In the genomic region with DNA sequence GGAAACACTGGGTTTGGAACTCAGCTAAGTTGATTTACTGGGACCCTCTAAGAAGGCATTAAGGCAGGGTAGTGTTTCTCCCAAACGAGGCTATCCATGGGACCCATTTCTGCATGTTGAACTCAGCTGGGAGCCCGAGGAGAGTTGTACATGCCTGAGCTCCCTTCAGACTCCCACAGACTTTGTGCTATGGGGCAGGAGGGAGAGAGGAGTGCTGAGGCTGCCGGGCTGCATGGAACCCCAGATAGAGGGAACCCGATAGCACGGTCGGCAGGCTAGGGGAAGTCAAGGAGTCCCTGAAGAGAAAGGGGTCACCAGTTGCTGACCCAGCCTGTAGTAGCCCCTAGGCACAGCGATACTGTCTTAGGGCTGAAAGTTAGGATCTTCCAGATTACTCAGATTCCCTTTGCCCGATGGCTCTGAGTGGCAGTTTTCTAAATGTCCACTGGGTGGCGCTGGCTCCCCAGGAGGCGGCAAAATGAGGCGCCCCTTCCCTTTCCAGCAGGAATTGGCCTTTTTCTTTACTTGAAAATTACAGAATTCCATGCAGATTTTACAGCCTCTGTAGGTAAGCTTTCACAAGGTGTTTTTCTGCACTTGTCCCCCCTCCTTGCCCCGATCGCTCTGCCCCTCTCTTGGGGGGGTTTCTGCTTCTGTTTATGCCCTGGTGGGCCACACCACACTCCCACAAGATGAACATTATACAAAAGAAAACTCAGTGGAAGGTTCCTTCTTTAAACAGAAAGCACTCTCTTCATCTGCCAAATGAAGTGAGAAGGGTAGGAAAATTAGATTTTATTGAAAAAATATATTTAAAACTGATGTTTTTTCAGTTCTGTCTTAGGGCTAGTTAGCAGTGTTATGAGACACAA, we compare ENCODE assay signal across 8 cellular contexts. TPM values are rescaled to one million over a fixed set of nuclear protein-coding genes. Genes with fewer than 3 reads are reported as not detected.
A peak's percentile ranks its signal among the peaks of the same experiment; 100 is the strongest.
DNase-seq lines count a peak whose midpoint lies in the region; ATAC-seq and TF ChIP-seq lines count a peak whose summit lies in the region.

No MANE protein-coding gene starts in this region.

- peaks cover 3% of the 10 kb centered on the region for H3K4me1 Mint-ChIP-seq in glutamatergic neuron (ENCODE audit: low read depth, unreplicated experiment)

- H4K91ac ChIP-seq in trophoblast cell (ENCODE audit: low read depth, low read length), result no peak overlapping the region

- no peak overlapping the region for H3K4me2 ChIP-seq in trophoblast cell (ENCODE audit: low read length)

- H3K4me1 ChIP-seq in trophoblast cell (ENCODE audit: control insufficient read depth in 1 of 2, insufficient read depth in 2 of 2, low read length in 2 of 2), result peaks cover 3 to 4% of the 10 kb centered on the region in 2 experiments
- no peaks in the 10 kb centered on the region for H3K4me1 ChIP-seq in uterus

- in situ Hi-C loops in Caki2 (cut with HindIII; ENCODE audit: low pct_unique_long_range_greater_than_20kb, low sequenced_read_pairs) (no loop called here), SK-MEL-5 (cut with HindIII; ENCODE audit: low pct_unique_long_range_greater_than_20kb, low sequenced_read_pairs) (no loop called here)

- DNase-seq in Caki2 (ENCODE audit: low read depth) (peak; percentile 45), HT1080 (ENCODE audit: low read depth) (peak; percentile 67), SK-MEL-5 (ENCODE audit: low read depth, low spot score) (peak; percentile 68), glutamatergic neuron (peak; percentile 85), trophoblast cell (peak; percentile 57 to 88), uterus (peak; percentile 43 to 52)
- DNase-seq in activated naive CD4-positive, alpha-beta T cell treated with anti-CD3 and anti-CD28 coated beads, Interleukin-2, amount 50 U/mL, for 16 hours, result peak; percentile 61

- H4K8ac ChIP-seq in trophoblast cell (ENCODE audit: low read depth, low read length), result no peak overlapping the region

- TF ChIP-seq CTCF in glutamatergic neuron (IDR thresholded peaks at IDR 0.05; ENCODE audit: partially characterized antibody, unreplicated experiment) (peak; percentile 93), uterus (IDR thresholded peaks at IDR 0.05) (peak; percentile 61 to 80 (median 66))

- no peak overlapping the region for H3K14ac ChIP-seq in trophoblast cell (ENCODE audit: low read length)

- H2AFZ ChIP-seq in trophoblast cell (ENCODE audit: insufficient read depth, low read length, poor library complexity), result no peak overlapping the region

- no peaks in the 10 kb centered on the region for H3K36me3 Mint-ChIP-seq in glutamatergic neuron (ENCODE audit: unreplicated experiment)

- no peak for TF ChIP-seq POLR2A in uterus (IDR thresholded peaks at IDR 0.05)

- no peaks in the 10 kb centered on the region for H3K9me3 Mint-ChIP-seq in glutamatergic neuron (ENCODE audit: unreplicated experiment)

- no peak overlapping the region for H2BK120ac ChIP-seq in trophoblast cell (ENCODE audit: insufficient read depth, low read length, poor library complexity)

- H3K79me2 ChIP-seq in trophoblast cell (ENCODE audit: control insufficient read depth, insufficient read depth, low read length, poor library complexity), result no peaks in the 10 kb centered on the region

- no peak overlapping the region for H3K4me3 ChIP-seq in trophoblast cell (ENCODE audit: low read depth, low read length)
- no peak overlapping the region for H3K4me3 ChIP-seq in uterus

- H3K23ac ChIP-seq in trophoblast cell (ENCODE audit: low read length), result no peak overlapping the region

- no peak overlapping the region for H4K12ac ChIP-seq in trophoblast cell (ENCODE audit: low read depth, low read length)

- H3K9ac ChIP-seq in trophoblast cell (ENCODE audit: low read length), result no peak overlapping the region

- H3K9me3 ChIP-seq in trophoblast cell (ENCODE audit: insufficient read depth, low read depth, low read length) (peaks cover 2% of the 10 kb centered on the region), uterus (no peaks in the 10 kb centered on the region)

- H3K4me3 Mint-ChIP-seq in glutamatergic neuron (ENCODE audit: unreplicated experiment), result no peak overlapping the region

- H3K79me1 ChIP-seq in trophoblast cell (ENCODE audit: low read length), result peaks cover 1% of the 10 kb centered on the region

- H3K27me3 ChIP-seq in trophoblast cell (ENCODE audit: insufficient read depth, low read length), result no peaks in the 10 kb centered on the region
- no peaks in the 10 kb centered on the region for H3K27me3 ChIP-seq in uterus

- intact Hi-C loops in uterus (cut with DNase I; ENCODE audit: low total_unique reads), result no loop called here

- whole genome bisulfite sequencing in trophoblast cell (ENCODE audit: extremely low coverage, insufficient coverage, insufficient read length), result no CpG with 5 or more reads among the region's 13 CpGs

- no peak overlapping the region for H2BK12ac ChIP-seq in trophoblast cell (ENCODE audit: low read length)

- H3K27ac ChIP-seq in trophoblast cell (ENCODE audit: low read depth, low read length) (no peak overlapping the region), uterus (peak overlapping the region; percentile 30 to 60)

- H3K4ac ChIP-seq in trophoblast cell (ENCODE audit: low read depth, low read length), result no peak overlapping the region

- H3K18ac ChIP-seq in trophoblast cell (ENCODE audit: low read length), result peak overlapping the region; percentile 63

- H2BK5ac ChIP-seq in trophoblast cell (ENCODE audit: low read depth, low read length, poor library complexity), result no peak overlapping the region

- ATAC-seq in GM21423 (IDR thresholded peaks at IDR 0.05; ENCODE audit: unreplicated experiment), result no peak

- no peak overlapping the region for H3K27ac Mint-ChIP-seq in glutamatergic neuron (ENCODE audit: unreplicated experiment)

- H2AK5ac ChIP-seq in trophoblast cell (ENCODE audit: low read length), result no peak overlapping the region

- H3K36me3 ChIP-seq in trophoblast cell (ENCODE audit: control insufficient read depth in 1 of 2, insufficient read depth in 2 of 2, low read length in 2 of 2), result peaks cover 8 to 15% of the 10 kb centered on the region in 2 experiments
- H3K36me3 ChIP-seq in uterus, result no peaks in the 10 kb centered on the region

- no peaks in the 10 kb centered on the region for H3K27me3 Mint-ChIP-seq in glutamatergic neuron (ENCODE audit: unreplicated experiment)

RNA-seq across cellular contexts. Expression of a gene that starts 17.8 kb away (rescaled TPM):
- 60.8 and 98.6 TPM in 2 replicates for total RNA-seq in Caki2 (2014; rRNA removed; shearing (Covaris generic); ENCODE audit: low replicate concordance)
- total RNA-seq in HT1080 (2014; rRNA removed; shearing (Covaris generic)), result 92.2 and 93.3 TPM in 2 replicates
- 59.2 and 68.4 TPM in 2 replicates for polyA plus RNA-seq in HT1080 (2015; cell fraction: cytosol; rRNA removed)
- 45.9 and 50.4 TPM in 2 replicates for polyA plus RNA-seq in HT1080 (2015; cell fraction: nucleus; rRNA removed)
- 146 and 180 TPM in 2 replicates for total RNA-seq in SK-MEL-5 (2014; rRNA removed; shearing (Covaris generic))
- 74.2 and 89.5 TPM in 2 replicates for polyA plus RNA-seq in SK-MEL-5 (2015; cell fraction: cytosol; rRNA removed)
- 23.9 and 25.9 TPM in 2 replicates for polyA plus RNA-seq in SK-MEL-5 (2015; cell fraction: nucleus; rRNA removed)
- total RNA-seq in glutamatergic neuron (ENCODE audit: unreplicated experiment) (22.9 TPM), uterus (100 to 1,000 TPM in 1 of 4 donors, 10 to 100 TPM in 3; 37.5 to 187 (median 54.8) TPM)
- 79.6 and 80.2 TPM in 2 replicates for polyA plus RNA-seq in trophoblast cell (2013)

RNA-seq across cellular contexts. Expression of a gene that starts 44.7 kb away (rescaled TPM):
- 5.7 and 14.6 TPM in 2 replicates for total RNA-seq in Caki2 (2014; rRNA removed; shearing (Covaris generic); ENCODE audit: low replicate concordance)
- 26.8 and 31.0 TPM in 2 replicates for total RNA-seq in HT1080 (2014; rRNA removed; shearing (Covaris generic))
- 25.7 and 25.9 TPM in 2 replicates for polyA plus RNA-seq in HT1080 (2015; cell fraction: cytosol; rRNA removed)
- 16.0 and 23.2 TPM in 2 replicates for polyA plus RNA-seq in HT1080 (2015; cell fraction: nucleus; rRNA removed)
- total RNA-seq in SK-MEL-5 (2014; rRNA removed; shearing (Covaris generic)), result 3.8 and 4.1 TPM in 2 replicates
- polyA plus RNA-seq in SK-MEL-5 (2015; cell fraction: cytosol; rRNA removed), result 11.3 and 20.0 TPM in 2 replicates
- 6.5 and 6.9 TPM in 2 replicates for polyA plus RNA-seq in SK-MEL-5 (2015; cell fraction: nucleus; rRNA removed)
- total RNA-seq in glutamatergic neuron (ENCODE audit: unreplicated experiment), result 0.71 TPM
- 2.1 and 2.3 TPM in 2 replicates for polyA plus RNA-seq in trophoblast cell (2013)
- total RNA-seq in uterus, result 10 to 100 TPM in 2 of 4 donors, 1 to 10 TPM in 2; 1.5 to 17.7 (median 10.9) TPM
